In genomic region chr1:90973897-90974798, GRCh38 we compare ENCODE assay signal across 10 cellular contexts. TPM values are rescaled to one million over a fixed set of nuclear protein-coding genes. Genes with fewer than 3 reads are reported as not detected.
DNase-seq lines count a peak whose midpoint lies in the region; ATAC-seq and TF ChIP-seq lines count a peak whose summit lies in the region.
"Had no signal": no experiment of that assay in that cellular context is flagged by ENCODE, and none has a peak within 500 bp of the region (broad histone marks: within the 10 kb centered on the region; RNA-seq: fewer than 3 reads in every experiment).

No MANE protein-coding gene starts in this region.

- no peak overlapping the region for H4K8ac ChIP-seq in mesendoderm (ENCODE audit: low read depth, low read length)

- no peak overlapping the region for H2BK120ac ChIP-seq in mesendoderm (ENCODE audit: low read depth, low read length)

- in situ Hi-C loops in KBM-7 (cut with MboI; ENCODE audit: low pct_unique_long_range_greater_than_20kb, low sequenced_read_pairs), result no loop called here

- peaks cover 24% of the 10 kb centered on the region for H3K79me2 ChIP-seq in mesendoderm (ENCODE audit: control insufficient read depth, insufficient read depth, low read length)

- H3K4me3 ChIP-seq in cardiac fibroblast (replicated peaks in 1 of 2; ENCODE audit: low read depth in 2 of 2, low read length in 2 of 2), result no peak overlapping the region
- H3K4me3 ChIP-seq in mesendoderm (ENCODE audit: low read length), result no peak overlapping the region
- H3K4me3 ChIP-seq in BE2C (ENCODE audit: low read depth, low read length), result no peak overlapping the region
- H3K4me3 ChIP-seq: ascending aorta had no signal

- H3K9ac ChIP-seq in mesendoderm (ENCODE audit: low read length), result no peak overlapping the region

- no peak overlapping the region for H3K18ac ChIP-seq in mesendoderm (ENCODE audit: low read length)

- no peak overlapping the region for H2AK5ac ChIP-seq in mesendoderm (ENCODE audit: low read length)

- H3K79me1 ChIP-seq in mesendoderm (ENCODE audit: low read length), result peaks cover 7% of the 10 kb centered on the region

- H3K27me3 ChIP-seq in mesendoderm (ENCODE audit: insufficient read depth, low read length, poor library complexity) (no peaks in the 10 kb centered on the region), BE2C (no peaks in the 10 kb centered on the region)
- H3K27me3 ChIP-seq: ascending aorta, neutrophil had no signal

- H3K56ac ChIP-seq in mesendoderm (ENCODE audit: low read length), result no peak overlapping the region

- H2BK5ac ChIP-seq in mesendoderm (ENCODE audit: low read length), result no peak overlapping the region

- WGBS in mesendoderm (ENCODE audit: extremely low coverage, insufficient coverage, low lambda C conversion rate), result no CpG with 5 or more reads among the region's 5 CpGs

- intact Hi-C loops in head of caudate nucleus (cut with DNase I), result no loop called here

- no peak overlapping the region for H4K5ac ChIP-seq in mesendoderm (ENCODE audit: low read length)

- no peaks in the 10 kb centered on the region for H3K36me3 ChIP-seq in mesendoderm (ENCODE audit: control insufficient read depth, insufficient read depth, low read length)
- H3K36me3 ChIP-seq in BE2C, result no peaks in the 10 kb centered on the region

- no peak for TF ChIP-seq CTCF in cardiac fibroblast (IDR thresholded peaks at IDR 0.05; ENCODE audit: low read depth, low read length)
- no peak for TF ChIP-seq CTCF in BE2C (IDR thresholded peaks at IDR 0.05; ENCODE audit: low read depth, low read length)

- H3K27ac ChIP-seq in mesendoderm (ENCODE audit: low read depth, low read length), result no peak overlapping the region
- H3K27ac ChIP-seq: ascending aorta, neutrophil had no signal

- no peak for ATAC-seq in HG03469 (IDR thresholded peaks at IDR 0.05; ENCODE audit: unreplicated experiment)

- H3K4me2 ChIP-seq in mesendoderm (ENCODE audit: low read length), result no peak overlapping the region

- H2BK15ac ChIP-seq in mesendoderm (replicated peaks; ENCODE audit: low read depth), result no peak overlapping the region

- no peak overlapping the region for H3K23ac ChIP-seq in mesendoderm (ENCODE audit: low read length)

- peak; percentile 63 for DNase-seq in Daoy (ENCODE audit: low read depth)
- DNase-seq in KBM-7, result peak; percentile 24
- DNase-seq in cardiac fibroblast (ENCODE audit: low read depth in 2 of 2), result peak; percentile 62 to 68
- DNase-seq in mesendoderm, result peak; percentile 27
- DNase-seq in epidermal melanocyte (ENCODE audit: insufficient read length, low spot score), result no peak
- no peak for DNase-seq in head of caudate nucleus
- DNase-seq in BE2C, result no peak

- peaks cover 2% of the 10 kb centered on the region for H3K4me1 ChIP-seq in mesendoderm (ENCODE audit: control insufficient read depth, low read depth, low read length)
- no peaks in the 10 kb centered on the region for H3K4me1 ChIP-seq in BE2C
- H3K4me1 ChIP-seq: ascending aorta had no signal

- no peak overlapping the region for H3K4ac ChIP-seq in mesendoderm (ENCODE audit: low read depth, low read length)

- H3K9me3 ChIP-seq in BE2C, result no peaks in the 10 kb centered on the region
- H3K9me3 ChIP-seq: ascending aorta, neutrophil had no signal

RNA-seq across cellular contexts. Expression of gene ZNF644, which starts 47.7 kb away (rescaled TPM):
- 82.5 and 87.5 TPM in 2 replicates for total RNA-seq in Daoy (2014; rRNA removed; shearing (Covaris generic))
- 46.1 TPM for polyA plus RNA-seq in mesendoderm (2013, experiment 1 of 2)
- polyA plus RNA-seq in mesendoderm (2013, experiment 2 of 2), result 46.4 TPM
- 25.4 TPM for polyA plus RNA-seq in BE2C (2012; ENCODE audit: insufficient read depth, insufficient read length, low read depth)

Comparison
In these comparisons a context has a peak if more than half of its experiments do, and no peak if none do; other contexts are left out.
1. DNase-seq: peak in Daoy (single experiment), KBM-7 (single experiment), cardiac fibroblast (2 of 2) and mesendoderm (single experiment); none in epidermal melanocyte (single experiment), head of caudate nucleus (0 of 42) and BE2C (single experiment).